In genomic region chr3:141507392-141508066, GRCh38 we compare ENCODE assay signal across 30 cellular contexts. TPM values are rescaled to one million over a fixed set of nuclear protein-coding genes. Genes with fewer than 3 reads are reported as not detected.
DNase-seq lines count a peak whose midpoint lies in the region; ATAC-seq and TF ChIP-seq lines count a peak whose summit lies in the region.
"Had no signal": no experiment of that assay in that cellular context is flagged by ENCODE, and none has a peak within 500 bp of the region (broad histone marks: within the 10 kb centered on the region; RNA-seq: fewer than 3 reads in every experiment).

No MANE protein-coding gene starts in this region.

- H3K4me3 Mint-ChIP-seq in activated T-cell treated with anti-CD3 and anti-CD28 coated beads, Interleukin-2, amount 50 U/mL, for 4 hours, result no peak overlapping the region
- H3K4me3 Mint-ChIP-seq in GM23338 (no peak overlapping the region), WTC11 (no peak overlapping the region), endothelial cell (ENCODE audit: unreplicated experiment) (no peak overlapping the region)
- H3K4me3 Mint-ChIP-seq in naive thymus-derived CD4-positive, alpha-beta T cell, result peak overlapping the region; percentile 27 to 72 (median 52)
- no peak overlapping the region for H3K4me3 Mint-ChIP-seq in stimulated activated memory B cell treated with anti-CD40 and anti-IgM and Interleukin-4, amounts not matched to agents 10 μg/mL and 1 μg/mL and 100 μg/mL, for 72 hours
- H3K4me3 Mint-ChIP-seq: mesothelial cell of epicardium, nephron progenitor cell had no signal

- H3K9me3 Mint-ChIP-seq in activated T-cell treated with anti-CD3 and anti-CD28 coated beads, Interleukin-2, amount 50 U/mL, for 4 hours, result no peaks in the 10 kb centered on the region
- H3K9me3 Mint-ChIP-seq in GM23338 (no peaks in the 10 kb centered on the region), WTC11 (no peaks in the 10 kb centered on the region), endothelial cell (ENCODE audit: unreplicated experiment) (no peaks in the 10 kb centered on the region)
- H3K9me3 Mint-ChIP-seq in naive thymus-derived CD4-positive, alpha-beta T cell, result peaks cover 0 to 14% (median 0%) of the 10 kb centered on the region in 11 donors
- H3K9me3 Mint-ChIP-seq in stimulated activated memory B cell treated with anti-CD40 and anti-IgM and Interleukin-4, amounts not matched to agents 10 μg/mL and 1 μg/mL and 100 μg/mL, for 72 hours, result no peaks in the 10 kb centered on the region
- H3K9me3 Mint-ChIP-seq: mesothelial cell of epicardium, nephron progenitor cell had no signal

- H3K36me3 ChIP-seq in GM23338 (ENCODE audit: insufficient read depth), result no peaks in the 10 kb centered on the region
- peaks cover 0 to 2% (median 0%) of the 10 kb centered on the region in 3 experiments for H3K36me3 ChIP-seq in naive thymus-derived CD4-positive, alpha-beta T cell (ENCODE audit: control insufficient read depth in 2 of 3, insufficient read depth in 3 of 3, low read length in 3 of 3)
- H3K36me3 ChIP-seq: breast epithelium, right lobe of liver, tibial artery had no signal

- no peak overlapping the region for H2AFZ ChIP-seq in GM23338

- no peak overlapping the region for H3K4me2 ChIP-seq in GM23338
- H3K4me2 ChIP-seq: BLaER1 treated with 17β-estradiol and CSF1 and Interleukin-3, amounts not matched to agents 10 nM and 100 nM; SK-N-SH had no signal

- H3K79me2 ChIP-seq in GM23338 (replicated peaks; ENCODE audit: insufficient read depth), result peaks cover 72% of the 10 kb centered on the region

- H3K9me2 ChIP-seq in GM23338 (ENCODE audit: insufficient read depth), result no peaks in the 10 kb centered on the region
- H3K9me2 ChIP-seq: SK-N-SH had no signal

- H3K27ac ChIP-seq in GM23338 (ENCODE audit: low read depth), result no peak overlapping the region
- peak overlapping the region; percentile 2 for H3K27ac ChIP-seq in naive thymus-derived CD4-positive, alpha-beta T cell (ENCODE audit: low read depth, low read length)
- H3K27ac ChIP-seq: BLaER1 treated with 17β-estradiol and CSF1 and Interleukin-3, amounts not matched to agents 10 nM and 100 nM; foreskin keratinocyte; left lung; right lobe of liver; stomach; tibial artery had no signal

- ATAC-seq in activated T-cell treated with anti-CD3 and anti-CD28 coated beads, Interleukin-2, amount 50 U/mL, for 4 hours, result peak; percentile 7 to 23
- ATAC-seq in GM23338 (peak; percentile 65), WTC11 (peak; percentile 57)
- peak; percentile 54 for ATAC-seq in naive thymus-derived CD4-positive, alpha-beta T cell
- no peak for ATAC-seq in stimulated activated memory B cell treated with anti-CD40 and anti-IgM and Interleukin-4, amounts not matched to agents 10 μg/mL and 1 μg/mL and 100 μg/mL, for 72 hours
- ATAC-seq: foreskin keratinocyte, HCT116, HepG2, left lung, right lobe of liver had no signal

- no peaks in the 10 kb centered on the region for H3K27me3 Mint-ChIP-seq in activated T-cell treated with anti-CD3 and anti-CD28 coated beads, Interleukin-2, amount 50 U/mL, for 4 hours (ENCODE audit: low read depth)
- no peaks in the 10 kb centered on the region for H3K27me3 Mint-ChIP-seq in GM23338 (ENCODE audit: insufficient read depth, low read depth, poor library complexity)
- H3K27me3 Mint-ChIP-seq in WTC11 (ENCODE audit: low read depth), result no peaks in the 10 kb centered on the region
- H3K27me3 Mint-ChIP-seq in naive thymus-derived CD4-positive, alpha-beta T cell, result no peaks in the 10 kb centered on the region
- H3K27me3 Mint-ChIP-seq in stimulated activated memory B cell treated with anti-CD40 and anti-IgM and Interleukin-4, amounts not matched to agents 10 μg/mL and 1 μg/mL and 100 μg/mL, for 72 hours, result no peaks in the 10 kb centered on the region
- H3K27me3 Mint-ChIP-seq in endothelial cell (ENCODE audit: unreplicated experiment), result peaks cover 1% of the 10 kb centered on the region

- intact Hi-C loops in naive thymus-derived CD4-positive, alpha-beta T cell (cut with micrococcal nuclease), result loop anchor here in 1 of 2 donors (2.0 kb wide), 1 partner anchor 19 kb away; no protein-coding TSS in a partner anchor

- DNase-seq in activated T-cell treated with anti-CD3 and anti-CD28 coated beads, Interleukin-2, amount 50 U/mL, for 4 hours, result no peak
- no peak for DNase-seq in activated T-cell treated with anti-CD3 and anti-CD28 coated beads, Interleukin-2, amount 50 U/mL, for 1 hour
- DNase-seq in GM23338 (ENCODE audit: low spot score), result no peak
- no peak for DNase-seq in WTC11 (ENCODE audit: low spot score)
- no peak for DNase-seq in naive thymus-derived CD4-positive, alpha-beta T cell
- no peak for DNase-seq in endothelial cell (ENCODE audit: low spot score)
- DNase-seq in foreskin fibroblast, result no peak
- DNase-seq: amygdala; effector CD8-positive, alpha-beta T cell; erythroblast; foreskin keratinocyte; hippocampal formation; left lung; NCI-H1105 treated with DMSO at 0.1 percent for 48 hours; NCI-H2029 treated with DMSO at 0.1 percent for 48 hours; NCI-H226; NCI-H748 treated with DMSO at 0.1 percent for 48 hours; nephron progenitor cell; right lobe of liver; SK-N-SH; stomach; T-helper 9 cell; tibial artery had no signal

- no peaks in the 10 kb centered on the region for H3K27me3 ChIP-seq in GM23338 (ENCODE audit: insufficient read depth)
- H3K27me3 ChIP-seq in naive thymus-derived CD4-positive, alpha-beta T cell (ENCODE audit: control insufficient read depth in 2 of 2, insufficient read depth in 2 of 2, low read length in 2 of 2), result no peaks in the 10 kb centered on the region
- H3K27me3 ChIP-seq: BLaER1 treated with 17β-estradiol and CSF1 and Interleukin-3, amounts not matched to agents 10 nM and 100 nM; breast epithelium; foreskin keratinocyte; left lung; right lobe of liver; stomach; tibial artery had no signal

- peaks cover 50% of the 10 kb centered on the region for H3K4me1 Mint-ChIP-seq in activated T-cell treated with anti-CD3 and anti-CD28 coated beads, Interleukin-2, amount 50 U/mL, for 4 hours (ENCODE audit: low read depth)
- H3K4me1 Mint-ChIP-seq in GM23338, result peaks cover 8% of the 10 kb centered on the region; the same call in 2 of the 3 replicates
- peaks cover 8% of the 10 kb centered on the region for H3K4me1 Mint-ChIP-seq in WTC11
- peaks cover 37 to 57% (median 55%) of the 10 kb centered on the region in 7 donors for H3K4me1 Mint-ChIP-seq in naive thymus-derived CD4-positive, alpha-beta T cell
- peaks cover 23% of the 10 kb centered on the region for H3K4me1 Mint-ChIP-seq in stimulated activated memory B cell treated with anti-CD40 and anti-IgM and Interleukin-4, amounts not matched to agents 10 μg/mL and 1 μg/mL and 100 μg/mL, for 72 hours
- no peaks in the 10 kb centered on the region for H3K4me1 Mint-ChIP-seq in endothelial cell (ENCODE audit: unreplicated experiment)
- H3K4me1 Mint-ChIP-seq: mesothelial cell of epicardium, nephron progenitor cell had no signal

- H3K9me3 ChIP-seq in naive thymus-derived CD4-positive, alpha-beta T cell (ENCODE audit: control insufficient read depth in 2 of 3, low read length in 3 of 3), result no peaks in the 10 kb centered on the region
- H3K9me3 ChIP-seq: breast epithelium, left lung, right lobe of liver, SK-N-SH, stomach, tibial artery had no signal

- peaks cover 9% of the 10 kb centered on the region; the same call in 1 of the 2 replicates for H4K20me1 ChIP-seq in GM23338 (replicated peaks; ENCODE audit: insufficient read depth)

- POLR2A ChIA-PET in WTC11 (lab: Charles Lee), result no interaction called here
- POLR2A ChIA-PET in naive thymus-derived CD4-positive, alpha-beta T cell (lab: Charles Lee), result interaction anchor here (0.8 kb wide), 1 partner anchor 17 kb away, joined by 7 read pairs; no protein-coding TSS in a partner anchor

- H3K4me3 ChIP-seq in GM23338 (no peak overlapping the region), foreskin fibroblast (ENCODE audit: low read depth in 1 of 2, low read length in 2 of 2) (no peak overlapping the region)
- no peak overlapping the region for H3K4me3 ChIP-seq in naive thymus-derived CD4-positive, alpha-beta T cell (ENCODE audit: low read length)
- H3K4me3 ChIP-seq: BLaER1 treated with 17β-estradiol and CSF1 and Interleukin-3, amounts not matched to agents 10 nM and 100 nM; breast epithelium; left lung; right lobe of liver; stomach; tibial artery had no signal

- CTCF ChIA-PET in WTC11 (lab: Charles Lee), result no interaction called here
- CTCF ChIA-PET in naive thymus-derived CD4-positive, alpha-beta T cell (lab: Charles Lee), result interaction anchor here (0.5 to 1.2 kb wide), 2 partner anchors 16 to 63 kb away, joined by 3 to 5 read pairs; no protein-coding TSS in a partner anchor

- H3K4me1 ChIP-seq in GM23338 (ENCODE audit: insufficient read depth), result peaks cover 7% of the 10 kb centered on the region; the same call in 1 of the 2 replicates
- H3K4me1 ChIP-seq in naive thymus-derived CD4-positive, alpha-beta T cell (ENCODE audit: control insufficient read depth in 2 of 2, insufficient read depth in 2 of 2, low read length in 2 of 2), result peaks cover 50 to 92% of the 10 kb centered on the region in 2 donors
- H3K4me1 ChIP-seq: breast epithelium, right lobe of liver had no signal

- H3F3A ChIP-seq in GM23338 (replicated peaks; ENCODE audit: low read depth), result no peaks in the 10 kb centered on the region

- TF ChIP-seq CTCF in GM23338 (conservative IDR thresholded peaks at IDR 0.05; ENCODE audit: low read depth in 2 of 2) (no peak), WTC11 (IDR thresholded peaks at IDR 0.05) (no peak), endothelial cell (IDR thresholded peaks at IDR 0.05; ENCODE audit: unreplicated experiment) (no peak), foreskin fibroblast (IDR thresholded peaks at IDR 0.05; ENCODE audit: low read depth, low read length) (no peak)

- peaks cover 19% of the 10 kb centered on the region for H3K36me3 Mint-ChIP-seq in activated T-cell treated with anti-CD3 and anti-CD28 coated beads, Interleukin-2, amount 50 U/mL, for 4 hours (ENCODE audit: insufficient read depth)
- no peaks in the 10 kb centered on the region for H3K36me3 Mint-ChIP-seq in GM23338 (ENCODE audit: low read depth)
- no peaks in the 10 kb centered on the region for H3K36me3 Mint-ChIP-seq in WTC11
- H3K36me3 Mint-ChIP-seq in naive thymus-derived CD4-positive, alpha-beta T cell, result peaks cover 12 to 42% (median 32%) of the 10 kb centered on the region in 5 donors
- H3K36me3 Mint-ChIP-seq in stimulated activated memory B cell treated with anti-CD40 and anti-IgM and Interleukin-4, amounts not matched to agents 10 μg/mL and 1 μg/mL and 100 μg/mL, for 72 hours, result peaks cover 21% of the 10 kb centered on the region
- H3K36me3 Mint-ChIP-seq in endothelial cell (ENCODE audit: low read depth, unreplicated experiment), result no peaks in the 10 kb centered on the region
- H3K36me3 Mint-ChIP-seq: mesothelial cell of epicardium had no signal

- H3K27ac Mint-ChIP-seq in GM23338 (0 out of 2 replicates have a peak overlapping the region, but pooled peaks have one; percentile 19), WTC11 (0 out of 2 replicates have a peak overlapping the region, but pooled peaks have one; percentile 38), endothelial cell (ENCODE audit: unreplicated experiment) (no peak overlapping the region)
- peak overlapping the region in 8 of 9 donors; percentile 44 to 86 (median 72) for H3K27ac Mint-ChIP-seq in naive thymus-derived CD4-positive, alpha-beta T cell
- H3K27ac Mint-ChIP-seq in stimulated activated memory B cell treated with anti-CD40 and anti-IgM and Interleukin-4, amounts not matched to agents 10 μg/mL and 1 μg/mL and 100 μg/mL, for 72 hours, result no peak overlapping the region
- H3K27ac Mint-ChIP-seq: activated T-helper 2 cell treated with anti-CD3 and anti-CD28 coated beads, Interferon-gamma antibody, Interleukin-2, Interleukin-4, amounts not matched to agents 10 μg/mL and 5 μg/mL and 100 μg/mL, durations not matched to agents 14 hours and 24 hours and 36 hours; mesothelial cell of epicardium; nephron progenitor cell had no signal

RNA-seq across cellular contexts. Expression of gene RASA2, which starts 20.7 kb away (rescaled TPM):
- 10 to 100 TPM; 31.0 to 37.0 (median 32.4) TPM for total RNA-seq in activated T-cell treated with anti-CD3 and anti-CD28 coated beads, Interleukin-2, amount 50 U/mL, for 4 hours
- total RNA-seq in GM23338 (2014; rRNA removed; shearing (Covaris generic)), result 15.9 and 28.6 TPM in 2 replicates
- polyA plus RNA-seq in GM23338 (2016; fragmentation: Nextera tagmentation; extraction: Ambion mirVana), result 14.3 and 16.6 TPM in 2 replicates
- total RNA-seq in WTC11 (2021) (13.9 to 16.8 TPM (median 16.4 TPM) in 3 replicates), endothelial cell (ENCODE audit: unreplicated experiment) (32.5 TPM)
- total RNA-seq in naive thymus-derived CD4-positive, alpha-beta T cell, result 100 to 1,000 TPM in 2 of 5 experiments, 10 to 100 TPM in 3; 51.9 to 120 (median 96.3) TPM
- 10 to 100 TPM; 51.0 to 59.8 TPM for polyA plus RNA-seq in naive thymus-derived CD4-positive, alpha-beta T cell

Comparison
In these comparisons a context has a peak if more than half of its experiments do, and no peak if none do; other contexts are left out.
1. H3K4me3 Mint-ChIP-seq: peak in naive thymus-derived CD4-positive, alpha-beta T cell (10 of 10); none in activated T-cell treated with anti-CD3 and anti-CD28 coated beads, Interleukin-2, amount 50 U/mL, for 4 hours (single experiment), GM23338 (single experiment), WTC11 (single experiment), stimulated activated memory B cell treated with anti-CD40 and anti-IgM and Interleukin-4, amounts not matched to agents 10 μg/mL and 1 μg/mL and 100 μg/mL, for 72 hours (single experiment) and endothelial cell (single experiment).
2. H3K27ac Mint-ChIP-seq: peak in GM23338 (single experiment), WTC11 (single experiment) and naive thymus-derived CD4-positive, alpha-beta T cell (8 of 9); none in stimulated activated memory B cell treated with anti-CD40 and anti-IgM and Interleukin-4, amounts not matched to agents 10 μg/mL and 1 μg/mL and 100 μg/mL, for 72 hours (single experiment) and endothelial cell (single experiment).